In genomic region chr12:105706321-105706972, GRCh38 we compare ENCODE assay signal across 9 cellular contexts.
DNase-seq lines count a peak whose midpoint lies in the region; ATAC-seq and TF ChIP-seq lines count a peak whose summit lies in the region.
"Had no signal": no experiment of that assay in that cellular context is flagged by ENCODE, and none has a peak within 500 bp of the region (broad histone marks: within the 10 kb centered on the region; RNA-seq: fewer than 3 reads in every experiment).

No MANE protein-coding gene starts in this region.

- H3K36me3 ChIP-seq in left lung, result no peaks in the 10 kb centered on the region

- H3K4me1 Mint-ChIP-seq in T-helper 2 cell treated with Interferon-gamma antibody and Interleukin-4, amounts not matched to agents 5 μg/mL and 100 μg/mL, for 36 hours (ENCODE audit: low read depth), result no peaks in the 10 kb centered on the region

- no peak for TF ChIP-seq CTCF in left lung (IDR thresholded peaks at IDR 0.05)

- H3K36me3 Mint-ChIP-seq in T-helper 2 cell treated with Interferon-gamma antibody and Interleukin-4, amounts not matched to agents 5 μg/mL and 100 μg/mL, for 36 hours (ENCODE audit: low read depth), result no peaks in the 10 kb centered on the region

- H3K27ac ChIP-seq in left lung, result no peak overlapping the region

- H3K27ac Mint-ChIP-seq in T-helper 2 cell treated with Interferon-gamma antibody and Interleukin-4, amounts not matched to agents 5 μg/mL and 100 μg/mL, for 36 hours, result no peak overlapping the region
- H3K27ac Mint-ChIP-seq: activated T-helper 2 cell treated with anti-CD3 and anti-CD28 coated beads, Interferon-gamma antibody, Interleukin-2, Interleukin-4, amounts not matched to agents 10 μg/mL and 5 μg/mL and 100 μg/mL, durations not matched to agents 14 hours and 24 hours and 36 hours had no signal

- no peak overlapping the region for H3K4me3 ChIP-seq in left lung

- DNase-seq in Daoy (ENCODE audit: low read depth), result peak; percentile 89
- DNase-seq in NCI-H2107 treated with DMSO at 0.1 percent for 48 hours (lab: John Stamatoyannopoulos, UW; ENCODE audit: unreplicated experiment), result peak; percentile 98
- DNase-seq in cerebellum (ENCODE audit: low spot score), result peak; percentile 60
- DNase-seq in myocyte (ENCODE audit: low read depth), result peak; percentile 96
- no peak for DNase-seq in left lung
- no peak for DNase-seq in T-helper 2 cell treated with Interferon-gamma antibody and Interleukin-4, amounts not matched to agents 5 μg/mL and 100 μg/mL, for 36 hours (ENCODE audit: low spot score)

- intact Hi-C loops in left lung (cut with DNase I), result no loop called here

- H3K27me3 ChIP-seq in left lung, result no peaks in the 10 kb centered on the region

- H3K27me3 Mint-ChIP-seq in T-helper 2 cell treated with Interferon-gamma antibody and Interleukin-4, amounts not matched to agents 5 μg/mL and 100 μg/mL, for 36 hours (ENCODE audit: low read depth), result no peaks in the 10 kb centered on the region

- H3K9me3 ChIP-seq in left lung, result no peaks in the 10 kb centered on the region

- H3K4me1 ChIP-seq in left lung, result peaks cover 0 to 6% of the 10 kb centered on the region in 2 donors

- no peak for ATAC-seq in HG03095 (IDR thresholded peaks at IDR 0.05; ENCODE audit: unreplicated experiment)
- ATAC-seq in left lung, result no peak
- ATAC-seq in HG02938 (IDR thresholded peaks at IDR 0.05; ENCODE audit: unreplicated experiment), result no peak

- H3K9me3 Mint-ChIP-seq in T-helper 2 cell treated with Interferon-gamma antibody and Interleukin-4, amounts not matched to agents 5 μg/mL and 100 μg/mL, for 36 hours, result no peaks in the 10 kb centered on the region
- H3K9me3 Mint-ChIP-seq: activated T-helper 2 cell treated with anti-CD3 and anti-CD28 coated beads, Interferon-gamma antibody, Interleukin-2, Interleukin-4, amounts not matched to agents 10 μg/mL and 5 μg/mL and 100 μg/mL, durations not matched to agents 14 hours and 24 hours and 36 hours had no signal

- H3K4me3 Mint-ChIP-seq in T-helper 2 cell treated with Interferon-gamma antibody and Interleukin-4, amounts not matched to agents 5 μg/mL and 100 μg/mL, for 36 hours, result no peak overlapping the region

Comparison
In these comparisons a context has a peak if more than half of its experiments do, and no peak if none do; other contexts are left out.
1. DNase-seq: peak in Daoy (single experiment), NCI-H2107 treated with DMSO at 0.1 percent for 48 hours (single experiment), cerebellum (single experiment) and myocyte (single experiment); none in left lung (0 of 2) and T-helper 2 cell treated with Interferon-gamma antibody and Interleukin-4, amounts not matched to agents 5 μg/mL and 100 μg/mL, for 36 hours (single experiment).